ENCODE assay signal across 8 cellular contexts in genomic region chr2:221973902-221974301, GRCh38.
"Had no signal": no experiment of that assay in that cellular context is flagged by ENCODE, and none has a peak within 500 bp of the region (broad histone marks: within the 10 kb centered on the region; RNA-seq: fewer than 3 reads in every experiment).

No MANE protein-coding gene starts in this region.

- H3K27ac ChIP-seq: KMS-11 had no signal

- FAIRE-seq: H54, HTR-8/SVneo had no signal

- H3K9ac ChIP-seq: KMS-11 had no signal

- DNase-seq: GOT3, H9, HCEC 1CT, Karpas-422, KBM-7 had no signal

- H3K4me2 ChIP-seq: KMS-11 had no signal
